ENCODE assay signal across 1 cellular context in the genomic region with DNA sequence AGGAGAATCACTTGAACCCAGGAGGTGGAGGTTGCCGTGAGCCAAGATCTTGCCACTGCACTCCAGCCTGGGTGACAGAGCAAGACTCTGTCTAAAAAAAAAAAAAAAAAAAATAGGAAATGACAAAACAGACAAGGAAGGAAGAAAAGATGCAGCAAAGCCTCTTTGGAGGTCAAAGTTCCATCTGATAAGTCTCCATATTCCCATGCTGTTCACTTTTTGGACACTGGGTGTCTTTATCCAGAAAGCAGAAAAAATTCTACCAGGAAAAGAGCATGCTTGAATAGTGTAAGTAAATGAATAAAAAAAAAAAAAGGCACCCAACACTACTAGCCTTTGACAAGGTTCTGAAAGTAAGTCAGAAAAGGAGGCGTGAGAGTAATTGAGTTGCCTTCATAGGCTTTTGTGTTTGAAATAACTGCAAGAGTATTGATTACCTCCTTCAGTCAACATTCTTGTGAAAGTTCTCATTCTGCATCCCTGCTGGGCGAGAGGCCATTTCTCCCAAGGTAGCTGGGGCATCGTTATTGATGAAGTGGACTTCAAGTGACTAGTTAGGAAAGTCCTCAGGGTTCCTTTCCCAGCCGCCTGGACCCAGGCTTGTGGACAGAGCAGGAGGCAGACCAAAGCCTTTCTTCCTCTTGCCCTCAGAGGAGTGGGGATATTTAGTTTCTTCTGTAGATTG.
TF ChIP-seq lines count a peak whose summit lies in the region.

No MANE protein-coding gene starts in this region.

TF ChIP-seq in K562, 482 proteins besides CTCF, POLR2A, EP300 and RAD21 (continued from another document):
- TF ChIP-seq, protein P1, sequence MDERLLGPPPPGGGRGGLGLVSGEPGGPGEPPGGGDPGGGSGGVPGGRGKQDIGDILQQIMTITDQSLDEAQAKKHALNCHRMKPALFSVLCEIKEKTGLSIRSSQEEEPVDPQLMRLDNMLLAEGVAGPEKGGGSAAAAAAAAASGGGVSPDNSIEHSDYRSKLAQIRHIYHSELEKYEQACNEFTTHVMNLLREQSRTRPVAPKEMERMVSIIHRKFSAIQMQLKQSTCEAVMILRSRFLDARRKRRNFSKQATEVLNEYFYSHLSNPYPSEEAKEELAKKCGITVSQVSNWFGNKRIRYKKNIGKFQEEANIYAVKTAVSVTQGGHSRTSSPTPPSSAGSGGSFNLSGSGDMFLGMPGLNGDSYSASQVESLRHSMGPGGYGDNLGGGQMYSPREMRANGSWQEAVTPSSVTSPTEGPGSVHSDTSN (CRISPR knock-in tag; IDR thresholded peaks at IDR 0.05; ENCODE audit: low read depth), result no peak
- TF ChIP-seq, protein P1 (tag; conservative IDR thresholded peaks at IDR 0.05; ENCODE audit: low read depth), result no peak
- TF ChIP-seq, protein P2, sequence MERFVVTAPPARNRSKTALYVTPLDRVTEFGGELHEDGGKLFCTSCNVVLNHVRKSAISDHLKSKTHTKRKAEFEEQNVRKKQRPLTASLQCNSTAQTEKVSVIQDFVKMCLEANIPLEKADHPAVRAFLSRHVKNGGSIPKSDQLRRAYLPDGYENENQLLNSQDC (CRISPR knock-in tag; IDR thresholded peaks at IDR 0.05), result no peak
- TF ChIP-seq KLF16 (IDR thresholded peaks at IDR 0.05), result no peak
- TF ChIP-seq, protein P3, sequence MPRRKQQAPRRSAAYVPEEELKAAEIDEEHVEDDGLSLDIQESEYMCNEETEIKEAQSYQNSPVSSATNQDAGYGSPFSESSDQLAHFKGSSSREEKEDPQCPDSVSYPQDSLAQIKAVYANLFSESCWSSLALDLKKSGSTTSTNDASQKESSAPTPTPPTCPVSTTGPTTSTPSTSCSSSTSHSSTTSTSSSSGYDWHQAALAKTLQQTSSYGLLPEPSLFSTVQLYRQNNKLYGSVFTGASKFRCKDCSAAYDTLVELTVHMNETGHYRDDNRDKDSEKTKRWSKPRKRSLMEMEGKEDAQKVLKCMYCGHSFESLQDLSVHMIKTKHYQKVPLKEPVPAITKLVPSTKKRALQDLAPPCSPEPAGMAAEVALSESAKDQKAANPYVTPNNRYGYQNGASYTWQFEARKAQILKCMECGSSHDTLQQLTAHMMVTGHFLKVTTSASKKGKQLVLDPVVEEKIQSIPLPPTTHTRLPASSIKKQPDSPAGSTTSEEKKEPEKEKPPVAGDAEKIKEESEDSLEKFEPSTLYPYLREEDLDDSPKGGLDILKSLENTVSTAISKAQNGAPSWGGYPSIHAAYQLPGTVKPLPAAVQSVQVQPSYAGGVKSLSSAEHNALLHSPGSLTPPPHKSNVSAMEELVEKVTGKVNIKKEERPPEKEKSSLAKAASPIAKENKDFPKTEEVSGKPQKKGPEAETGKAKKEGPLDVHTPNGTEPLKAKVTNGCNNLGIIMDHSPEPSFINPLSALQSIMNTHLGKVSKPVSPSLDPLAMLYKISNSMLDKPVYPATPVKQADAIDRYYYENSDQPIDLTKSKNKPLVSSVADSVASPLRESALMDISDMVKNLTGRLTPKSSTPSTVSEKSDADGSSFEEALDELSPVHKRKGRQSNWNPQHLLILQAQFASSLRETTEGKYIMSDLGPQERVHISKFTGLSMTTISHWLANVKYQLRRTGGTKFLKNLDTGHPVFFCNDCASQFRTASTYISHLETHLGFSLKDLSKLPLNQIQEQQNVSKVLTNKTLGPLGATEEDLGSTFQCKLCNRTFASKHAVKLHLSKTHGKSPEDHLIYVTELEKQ (CRISPR knock-in tag; IDR thresholded peaks at IDR 0.05), result no peak
- no peak for TF ChIP-seq ZNF124 (CRISPR knock-in tag; IDR thresholded peaks at IDR 0.05)
- TF ChIP-seq, protein P4, sequence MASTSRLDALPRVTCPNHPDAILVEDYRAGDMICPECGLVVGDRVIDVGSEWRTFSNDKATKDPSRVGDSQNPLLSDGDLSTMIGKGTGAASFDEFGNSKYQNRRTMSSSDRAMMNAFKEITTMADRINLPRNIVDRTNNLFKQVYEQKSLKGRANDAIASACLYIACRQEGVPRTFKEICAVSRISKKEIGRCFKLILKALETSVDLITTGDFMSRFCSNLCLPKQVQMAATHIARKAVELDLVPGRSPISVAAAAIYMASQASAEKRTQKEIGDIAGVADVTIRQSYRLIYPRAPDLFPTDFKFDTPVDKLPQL (IDR thresholded peaks at IDR 0.05; ENCODE audit: extremely low read depth, insufficient read length), result no peak
- no peak for TF ChIP-seq FOXJ2 (tag; IDR thresholded peaks at IDR 0.05)
- TF ChIP-seq, protein P5, sequence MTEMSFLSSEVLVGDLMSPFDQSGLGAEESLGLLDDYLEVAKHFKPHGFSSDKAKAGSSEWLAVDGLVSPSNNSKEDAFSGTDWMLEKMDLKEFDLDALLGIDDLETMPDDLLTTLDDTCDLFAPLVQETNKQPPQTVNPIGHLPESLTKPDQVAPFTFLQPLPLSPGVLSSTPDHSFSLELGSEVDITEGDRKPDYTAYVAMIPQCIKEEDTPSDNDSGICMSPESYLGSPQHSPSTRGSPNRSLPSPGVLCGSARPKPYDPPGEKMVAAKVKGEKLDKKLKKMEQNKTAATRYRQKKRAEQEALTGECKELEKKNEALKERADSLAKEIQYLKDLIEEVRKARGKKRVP (CRISPR knock-in tag; IDR thresholded peaks at IDR 0.05), result no peak
- TF ChIP-seq, protein P6, sequence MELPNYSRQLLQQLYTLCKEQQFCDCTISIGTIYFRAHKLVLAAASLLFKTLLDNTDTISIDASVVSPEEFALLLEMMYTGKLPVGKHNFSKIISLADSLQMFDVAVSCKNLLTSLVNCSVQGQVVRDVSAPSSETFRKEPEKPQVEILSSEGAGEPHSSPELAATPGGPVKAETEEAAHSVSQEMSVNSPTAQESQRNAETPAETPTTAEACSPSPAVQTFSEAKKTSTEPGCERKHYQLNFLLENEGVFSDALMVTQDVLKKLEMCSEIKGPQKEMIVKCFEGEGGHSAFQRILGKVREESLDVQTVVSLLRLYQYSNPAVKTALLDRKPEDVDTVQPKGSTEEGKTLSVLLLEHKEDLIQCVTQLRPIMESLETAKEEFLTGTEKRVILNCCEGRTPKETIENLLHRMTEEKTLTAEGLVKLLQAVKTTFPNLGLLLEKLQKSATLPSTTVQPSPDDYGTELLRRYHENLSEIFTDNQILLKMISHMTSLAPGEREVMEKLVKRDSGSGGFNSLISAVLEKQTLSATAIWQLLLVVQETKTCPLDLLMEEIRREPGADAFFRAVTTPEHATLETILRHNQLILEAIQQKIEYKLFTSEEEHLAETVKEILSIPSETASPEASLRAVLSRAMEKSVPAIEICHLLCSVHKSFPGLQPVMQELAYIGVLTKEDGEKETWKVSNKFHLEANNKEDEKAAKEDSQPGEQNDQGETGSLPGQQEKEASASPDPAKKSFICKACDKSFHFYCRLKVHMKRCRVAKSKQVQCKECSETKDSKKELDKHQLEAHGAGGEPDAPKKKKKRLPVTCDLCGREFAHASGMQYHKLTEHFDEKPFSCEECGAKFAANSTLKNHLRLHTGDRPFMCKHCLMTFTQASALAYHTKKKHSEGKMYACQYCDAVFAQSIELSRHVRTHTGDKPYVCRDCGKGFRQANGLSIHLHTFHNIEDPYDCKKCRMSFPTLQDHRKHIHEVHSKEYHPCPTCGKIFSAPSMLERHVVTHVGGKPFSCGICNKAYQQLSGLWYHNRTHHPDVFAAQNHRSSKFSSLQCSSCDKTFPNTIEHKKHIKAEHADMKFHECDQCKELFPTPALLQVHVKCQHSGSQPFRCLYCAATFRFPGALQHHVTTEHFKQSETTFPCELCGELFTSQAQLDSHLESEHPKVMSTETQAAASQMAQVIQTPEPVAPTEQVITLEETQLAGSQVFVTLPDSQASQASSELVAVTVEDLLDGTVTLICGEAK (IDR thresholded peaks at IDR 0.05), result peak; percentile 40; the same call in 1 of the 2 replicates
- TF ChIP-seq, protein P6 (CRISPR knock-in tag; IDR thresholded peaks at IDR 0.05), result no peak
- TF ChIP-seq ATF1 (CRISPR knock-in tag; IDR thresholded peaks at IDR 0.05), result no peak
- TF ChIP-seq ATF1 (tag; IDR thresholded peaks at IDR 0.05), result no peak
- no peak for TF ChIP-seq ZNF785 (CRISPR knock-in tag; IDR thresholded peaks at IDR 0.05)
- TF ChIP-seq, protein P7, sequence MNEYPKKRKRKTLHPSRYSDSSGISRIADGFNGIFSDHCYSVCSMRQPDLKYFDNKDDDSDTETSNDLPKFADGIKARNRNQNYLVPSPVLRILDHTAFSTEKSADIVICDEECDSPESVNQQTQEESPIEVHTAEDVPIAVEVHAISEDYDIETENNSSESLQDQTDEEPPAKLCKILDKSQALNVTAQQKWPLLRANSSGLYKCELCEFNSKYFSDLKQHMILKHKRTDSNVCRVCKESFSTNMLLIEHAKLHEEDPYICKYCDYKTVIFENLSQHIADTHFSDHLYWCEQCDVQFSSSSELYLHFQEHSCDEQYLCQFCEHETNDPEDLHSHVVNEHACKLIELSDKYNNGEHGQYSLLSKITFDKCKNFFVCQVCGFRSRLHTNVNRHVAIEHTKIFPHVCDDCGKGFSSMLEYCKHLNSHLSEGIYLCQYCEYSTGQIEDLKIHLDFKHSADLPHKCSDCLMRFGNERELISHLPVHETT (CRISPR knock-in tag; conservative IDR thresholded peaks at IDR 0.05 in 1 of 2, IDR thresholded peaks at IDR 0.05 in 1 of 2), result no peak
- no peak for TF ChIP-seq NFE2 (IDR thresholded peaks at IDR 0.05; ENCODE audit: low read depth)
- peak; percentile 50 for TF ChIP-seq GABPA (tag; conservative IDR thresholded peaks at IDR 0.05; ENCODE audit: low read depth)
- TF ChIP-seq ETV1 (tag; conservative IDR thresholded peaks at IDR 0.05; ENCODE audit: low read depth), result no peak
- TF ChIP-seq, protein P8, sequence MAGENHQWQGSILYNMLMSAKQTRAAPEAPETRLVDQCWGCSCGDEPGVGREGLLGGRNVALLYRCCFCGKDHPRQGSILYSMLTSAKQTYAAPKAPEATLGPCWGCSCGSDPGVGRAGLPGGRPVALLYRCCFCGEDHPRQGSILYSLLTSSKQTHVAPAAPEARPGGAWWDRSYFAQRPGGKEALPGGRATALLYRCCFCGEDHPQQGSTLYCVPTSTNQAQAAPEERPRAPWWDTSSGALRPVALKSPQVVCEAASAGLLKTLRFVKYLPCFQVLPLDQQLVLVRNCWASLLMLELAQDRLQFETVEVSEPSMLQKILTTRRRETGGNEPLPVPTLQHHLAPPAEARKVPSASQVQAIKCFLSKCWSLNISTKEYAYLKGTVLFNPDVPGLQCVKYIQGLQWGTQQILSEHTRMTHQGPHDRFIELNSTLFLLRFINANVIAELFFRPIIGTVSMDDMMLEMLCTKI (IDR thresholded peaks at IDR 0.05; ENCODE audit: partially characterized antibody), result no peak
- TF ChIP-seq HDAC6 (IDR thresholded peaks at IDR 0.05; ENCODE audit: low read depth, low read length), result no peak
- TF ChIP-seq ZKSCAN8 (CRISPR knock-in tag; IDR thresholded peaks at IDR 0.05), result no peak
- TF ChIP-seq ARNT (IDR thresholded peaks at IDR 0.05), result no peak
- no peak for TF ChIP-seq NR2C2 (CRISPR knock-in tag; IDR thresholded peaks at IDR 0.05)
- peak; percentile 90 for TF ChIP-seq NR2C2 (tag; IDR thresholded peaks at IDR 0.05)
- TF ChIP-seq MEF2D (tag; conservative IDR thresholded peaks at IDR 0.05; ENCODE audit: low read depth), result no peak
- TF ChIP-seq ZNF384 (IDR thresholded peaks at IDR 0.05; ENCODE audit: low read depth, low read length), result peak; percentile 81
- no peak for TF ChIP-seq BDP1 (IDR thresholded peaks at IDR 0.05; ENCODE audit: insufficient read depth, insufficient read length)
- TF ChIP-seq, protein P9, sequence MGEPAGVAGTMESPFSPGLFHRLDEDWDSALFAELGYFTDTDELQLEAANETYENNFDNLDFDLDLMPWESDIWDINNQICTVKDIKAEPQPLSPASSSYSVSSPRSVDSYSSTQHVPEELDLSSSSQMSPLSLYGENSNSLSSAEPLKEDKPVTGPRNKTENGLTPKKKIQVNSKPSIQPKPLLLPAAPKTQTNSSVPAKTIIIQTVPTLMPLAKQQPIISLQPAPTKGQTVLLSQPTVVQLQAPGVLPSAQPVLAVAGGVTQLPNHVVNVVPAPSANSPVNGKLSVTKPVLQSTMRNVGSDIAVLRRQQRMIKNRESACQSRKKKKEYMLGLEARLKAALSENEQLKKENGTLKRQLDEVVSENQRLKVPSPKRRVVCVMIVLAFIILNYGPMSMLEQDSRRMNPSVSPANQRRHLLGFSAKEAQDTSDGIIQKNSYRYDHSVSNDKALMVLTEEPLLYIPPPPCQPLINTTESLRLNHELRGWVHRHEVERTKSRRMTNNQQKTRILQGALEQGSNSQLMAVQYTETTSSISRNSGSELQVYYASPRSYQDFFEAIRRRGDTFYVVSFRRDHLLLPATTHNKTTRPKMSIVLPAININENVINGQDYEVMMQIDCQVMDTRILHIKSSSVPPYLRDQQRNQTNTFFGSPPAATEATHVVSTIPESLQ (CRISPR knock-in tag; IDR thresholded peaks at IDR 0.05), result no peak
- no peak for TF ChIP-seq MYC (IDR thresholded peaks at IDR 0.05; ENCODE audit: low read depth, low read length)
- TF ChIP-seq MYC (CRISPR knock-in tag; IDR thresholded peaks at IDR 0.05; ENCODE audit: borderline replicate concordance, low read depth), result no peak
- TF ChIP-seq ATF7 (IDR thresholded peaks at IDR 0.05), result no peak
- TF ChIP-seq SMARCB1 (IDR thresholded peaks at IDR 0.05; ENCODE audit: insufficient read length, low read depth), result no peak
- peak; percentile 84 for TF ChIP-seq NR2C1 (IDR thresholded peaks at IDR 0.05)
- TF ChIP-seq NR2C1 (tag; IDR thresholded peaks at IDR 0.05), result peak; percentile 89
TF ChIP-seq in K562: peak in this region for 6.
